In the genomic region with DNA sequence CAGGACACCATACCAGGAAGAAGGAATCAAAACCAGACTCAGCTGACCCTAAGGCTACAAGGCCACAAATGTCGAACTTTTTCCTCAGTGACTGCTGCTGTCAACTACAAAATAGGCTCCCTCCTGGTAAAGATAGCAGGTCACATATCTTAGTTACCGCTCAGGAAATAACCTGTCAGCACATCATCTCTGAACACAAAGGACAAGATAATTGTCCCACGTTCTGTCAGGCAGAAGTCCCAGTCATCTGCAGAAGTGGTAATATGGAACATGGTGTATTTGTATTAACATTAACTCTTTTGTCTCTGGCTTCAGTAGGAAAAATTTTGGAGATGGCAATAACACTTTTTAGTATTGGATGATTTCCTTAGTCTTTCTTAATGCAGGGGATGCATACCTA, we compare ENCODE assay signal across 12 cellular contexts.
A peak's percentile ranks its signal among the peaks of the same experiment; 100 is the strongest.
DNase-seq lines count a peak whose midpoint lies in the region; ATAC-seq, FAIRE-seq and TF ChIP-seq lines count a peak whose summit lies in the region.
"Had no signal": no experiment of that assay in that cellular context is flagged by ENCODE, and none has a peak within 500 bp of the region (broad histone marks: within the 10 kb centered on the region; RNA-seq: fewer than 3 reads in every experiment).

No MANE protein-coding gene starts in this region.

- no peaks in the 10 kb centered on the region for H3K36me3 ChIP-seq in H1 (ENCODE audit: control insufficient read depth in 2 of 4, insufficient read depth in 4 of 4, low read length in 3 of 4)
- no peaks in the 10 kb centered on the region for H3K36me3 ChIP-seq in heart left ventricle
- H3K36me3 ChIP-seq: BLaER1 treated with 17β-estradiol and CSF1 and Interleukin-3, amounts not matched to agents 10 nM and 100 nM; HAP-1 had no signal

- no peaks in the 10 kb centered on the region for H3K79me1 ChIP-seq in H1 (ENCODE audit: low read depth, low read length)

- H2BK120ac ChIP-seq in H1 (replicated peaks; ENCODE audit: low read depth, low read length) = no peak overlapping the region

- H3K18ac ChIP-seq in H1 (ENCODE audit: extremely low read depth, low read length) = no peak overlapping the region

- POLR2A ChIA-PET in H1 (lab: Charles Lee; ENCODE audit: partially characterized antibody) = no interaction called here

- intact Hi-C loops in heart left ventricle (cut with DNase I) = no loop called here
- intact Hi-C loops in right cardiac atrium (cut with DNase I) = no loop called here

- FAIRE-seq in H1 (lab: Jason Lieb, UNC) (no peak), urothelium cell line (lab: Jason Lieb, UNC) (peak; percentile 20)

- no peaks in the 10 kb centered on the region for H3K23me2 ChIP-seq in H1 (ENCODE audit: low read depth, low read length)

- CTCF ChIA-PET in H1 (lab: Charles Lee; ENCODE audit: partially characterized antibody) = no interaction called here

- H3K56ac ChIP-seq in H1 (replicated peaks; ENCODE audit: insufficient read length, low read depth, low read length) = no peak overlapping the region

- no peak overlapping the region for H3K4ac ChIP-seq in H1 (replicated peaks; ENCODE audit: insufficient read length, low read depth, low read length)

- no peak for TF ChIP-seq POLR2A in H1 (IDR thresholded peaks at IDR 0.05; ENCODE audit: control extremely low read depth in 1 of 2, low read depth in 2 of 2, low read length in 2 of 2)
- TF ChIP-seq POLR2A in heart left ventricle (IDR thresholded peaks at IDR 0.05) = no peak

- H3K9ac ChIP-seq in H1 (replicated peaks in 1 of 4; ENCODE audit: extremely low read depth in 1 of 4, low read depth in 3 of 4, low read length in 3 of 4) = no peak overlapping the region
- H3K9ac ChIP-seq: BLaER1 treated with 17β-estradiol and CSF1 and Interleukin-3, amounts not matched to agents 10 nM and 100 nM had no signal

- no peaks in the 10 kb centered on the region for H4K20me1 ChIP-seq in H1 (replicated peaks in 1 of 2; ENCODE audit: control insufficient read depth in 1 of 2, insufficient read depth in 2 of 2, low read length in 2 of 2)
- H4K20me1 ChIP-seq: BLaER1 treated with 17β-estradiol and CSF1 and Interleukin-3, amounts not matched to agents 10 nM and 100 nM had no signal

- no peaks in the 10 kb centered on the region for H3K79me2 ChIP-seq in H1 (ENCODE audit: control insufficient read depth in 1 of 2, insufficient read depth in 2 of 2, low read length in 2 of 2)

- TF ChIP-seq EP300 in H1 (IDR thresholded peaks at IDR 0.05; ENCODE audit: borderline replicate concordance in 1 of 2, low read depth in 2 of 2, low read length in 2 of 2) = no peak

- TF ChIP-seq CTCF in H1 (IDR thresholded peaks at IDR 0.05; ENCODE audit: control extremely low read depth in 1 of 3, insufficient read depth in 1 of 3, low read depth in 1 of 3, low read length in 3 of 3) (no peak), heart left ventricle (IDR thresholded peaks at IDR 0.05) (no peak)

- H4K91ac ChIP-seq in H1 (replicated peaks; ENCODE audit: insufficient read length, low read length) = no peak overlapping the region

- H3K23ac ChIP-seq in H1 (ENCODE audit: insufficient read length) = no peak overlapping the region

- no peak overlapping the region for H3K4me2 ChIP-seq in H1 (ENCODE audit: insufficient read depth in 1 of 2, low read depth in 2 of 2, low read length in 2 of 2)
- H3K4me2 ChIP-seq: BLaER1 treated with 17β-estradiol and CSF1 and Interleukin-3, amounts not matched to agents 10 nM and 100 nM had no signal

- no peaks in the 10 kb centered on the region for H3K27me3 ChIP-seq in H1 (replicated peaks in 1 of 4; ENCODE audit: control insufficient read depth in 3 of 4, extremely low read depth in 1 of 4, insufficient read depth in 3 of 4, low read length in 3 of 4)
- H3K27me3 ChIP-seq in heart left ventricle = no peaks in the 10 kb centered on the region
- H3K27me3 ChIP-seq in right cardiac atrium (ENCODE audit: control insufficient read depth, insufficient read depth) = no peaks in the 10 kb centered on the region
- H3K27me3 ChIP-seq: BLaER1 treated with 17β-estradiol and CSF1 and Interleukin-3, amounts not matched to agents 10 nM and 100 nM had no signal

- no peak overlapping the region for H2BK20ac ChIP-seq in H1 (ENCODE audit: low read length)

- no peak overlapping the region for H4K5ac ChIP-seq in H1 (ENCODE audit: insufficient read length, low read depth, low read length)

- H2AFZ ChIP-seq in H1 (ENCODE audit: low read length) = peak overlapping the region; percentile 18; the same call in 1 of the 2 replicates

- H3K14ac ChIP-seq in H1 (ENCODE audit: insufficient read length) = no peak overlapping the region

- H3K4me1 ChIP-seq in H1 (replicated peaks in 1 of 4; ENCODE audit: control insufficient read depth in 3 of 4, insufficient read depth in 4 of 4, low read length in 3 of 4) = no peaks in the 10 kb centered on the region
- H3K4me1 ChIP-seq in heart left ventricle = peaks cover 0 to 13% (median 1%) of the 10 kb centered on the region in 12 donors
- H3K4me1 ChIP-seq in right cardiac atrium (ENCODE audit: control insufficient read depth, insufficient read depth, low read length) = no peaks in the 10 kb centered on the region
- H3K4me1 ChIP-seq: BLaER1 treated with 17β-estradiol and CSF1 and Interleukin-3, amounts not matched to agents 10 nM and 100 nM; HAP-1 had no signal

- DNase-seq in H1 (ENCODE audit: low read depth in 1 of 2, low spot score in 2 of 2) (no peak), heart left ventricle (no peak), right cardiac atrium (no peak), urothelium cell line (ENCODE audit: low spot score) (no peak), NCI-H226 (no peak)
- DNase-seq: Calu3; CD8-positive, alpha-beta T cell; DMS79 treated with DMSO at 0.1 percent for 48 hours; GF-D8 had no signal

- WGBS in H1 (ENCODE audit: extremely low coverage in 1 of 2, insufficient coverage in 1 of 2, insufficient read length in 1 of 2, insufficient replicate concordance in 2 of 2, low coverage in 1 of 2, low lambda C conversion rate in 2 of 2, missing lambda C conversion rate in 1 of 2), 2 experiments = 96% methylated on average over 3 of the region's 3 CpGs; no CpG with 5 or more reads in 1 of the 2 experiments
- WGBS in heart left ventricle, 4 donors = 15 to 21% (median 19%) methylated on average over 3 of the region's 3 CpGs
- WGBS in right cardiac atrium = 28% methylated on average over 3 of the region's 3 CpGs

- peak in 3 of 4 donors; percentile 28 to 53 (median 42) for ATAC-seq in heart left ventricle
- ATAC-seq in right cardiac atrium = peak; percentile 74 to 90
- no peak for ATAC-seq in GM21423 (IDR thresholded peaks at IDR 0.05; ENCODE audit: unreplicated experiment)
- ATAC-seq: CD8-positive, alpha-beta T cell had no signal

- no peak overlapping the region for H2BK5ac ChIP-seq in H1 (ENCODE audit: low read depth, low read length)

- H3K27ac ChIP-seq in H1 (ENCODE audit: low read depth, low read length) (no peak overlapping the region), heart left ventricle (no peak overlapping the region), right cardiac atrium (ENCODE audit: low read length) (no peak overlapping the region)
- H3K27ac ChIP-seq: BLaER1 treated with 17β-estradiol and CSF1 and Interleukin-3, amounts not matched to agents 10 nM and 100 nM had no signal

- H2AK5ac ChIP-seq in H1 (ENCODE audit: low read depth, low read length) = no peak overlapping the region

- TF ChIP-seq RAD21 in H1 (IDR thresholded peaks at IDR 0.05 in 1 of 2, conservative IDR thresholded peaks at IDR 0.05 in 1 of 2; ENCODE audit: low read depth in 2 of 2, low read length in 2 of 2) = no peak

- no peaks in the 10 kb centered on the region for H3K9me3 ChIP-seq in H1 (ENCODE audit: insufficient read depth in 2 of 2, low read depth in 1 of 2, low read length in 1 of 2)
- no peaks in the 10 kb centered on the region for H3K9me3 ChIP-seq in heart left ventricle
- H3K9me3 ChIP-seq in right cardiac atrium (ENCODE audit: control insufficient read depth, low read length) = no peaks in the 10 kb centered on the region
- H3K9me3 ChIP-seq: BLaER1 treated with 17β-estradiol and CSF1 and Interleukin-3, amounts not matched to agents 10 nM and 100 nM; HAP-1 had no signal

- H3K4me3 ChIP-seq in H1 (ENCODE audit: extremely low read depth in 1 of 4, insufficient read depth in 2 of 4, low read depth in 3 of 4, low read length in 4 of 4) (no peak overlapping the region), heart left ventricle (no peak overlapping the region), right cardiac atrium (ENCODE audit: low read length) (no peak overlapping the region)
- H3K4me3 ChIP-seq: BLaER1 treated with 17β-estradiol and CSF1 and Interleukin-3, amounts not matched to agents 10 nM and 100 nM; HAP-1 had no signal

- H2BK12ac ChIP-seq in H1 (ENCODE audit: low read depth, low read length) = no peak overlapping the region

- no peak overlapping the region for H2BK15ac ChIP-seq in H1 (ENCODE audit: low read length)

- H4K8ac ChIP-seq in H1 (ENCODE audit: extremely low read depth, insufficient read depth, low read length) = no peak overlapping the region

TF ChIP-seq in H1, 55 proteins besides CTCF, POLR2A, EP300 and RAD21 (continues in another document):
- TF ChIP-seq POLR2AphosphoS5 (IDR thresholded peaks at IDR 0.05; ENCODE audit: low read depth, low read length) = no peak
- TF ChIP-seq TAF7 (optimal IDR thresholded peaks at IDR 0.05; ENCODE audit: borderline replicate concordance, low read depth, low read length) = no peak
- no peak for TF ChIP-seq CEBPB (IDR thresholded peaks at IDR 0.05; ENCODE audit: low read depth, low read length)
- TF ChIP-seq CREB1 (IDR thresholded peaks at IDR 0.05) = no peak
- TF ChIP-seq, protein P1, sequence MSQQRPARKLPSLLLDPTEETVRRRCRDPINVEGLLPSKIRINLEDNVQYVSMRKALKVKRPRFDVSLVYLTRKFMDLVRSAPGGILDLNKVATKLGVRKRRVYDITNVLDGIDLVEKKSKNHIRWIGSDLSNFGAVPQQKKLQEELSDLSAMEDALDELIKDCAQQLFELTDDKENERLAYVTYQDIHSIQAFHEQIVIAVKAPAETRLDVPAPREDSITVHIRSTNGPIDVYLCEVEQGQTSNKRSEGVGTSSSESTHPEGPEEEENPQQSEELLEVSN (IDR thresholded peaks at IDR 0.05) = no peak
- TF ChIP-seq CTBP2 (IDR thresholded peaks at IDR 0.05; ENCODE audit: borderline replicate concordance, insufficient read depth, insufficient read length, low read length) = no peak
- TF ChIP-seq TCF12 (IDR thresholded peaks at IDR 0.05; ENCODE audit: low read depth, low read length) = no peak
- no peak for TF ChIP-seq SP4 (IDR thresholded peaks at IDR 0.05; ENCODE audit: low read length)
- no peak for TF ChIP-seq RBBP5 (IDR thresholded peaks at IDR 0.05; ENCODE audit: borderline replicate concordance, low read depth, low read length)
- TF ChIP-seq CBX5 (IDR thresholded peaks at IDR 0.05; ENCODE audit: low read depth, low read length) = no peak
- TF ChIP-seq KDM4A (IDR thresholded peaks at IDR 0.05; ENCODE audit: low read depth, low read length, severe bottlenecking) = no peak
- TF ChIP-seq KDM1A (IDR thresholded peaks at IDR 0.05; ENCODE audit: borderline replicate concordance, low read length) = no peak
- no peak for TF ChIP-seq RNF2 (IDR thresholded peaks at IDR 0.05; ENCODE audit: borderline replicate concordance, low read depth, low read length, missing control alignments, poor library complexity, severe bottlenecking)
